Comparison of ENCODE assay signal across 11 cellular contexts in genomic region chr10:70584941-70585544, GRCh38. TPM values are rescaled to one million over a fixed set of nuclear protein-coding genes. Genes with fewer than 3 reads are reported as not detected.
DNase-seq lines count a peak whose midpoint lies in the region; ATAC-seq and TF ChIP-seq lines count a peak whose summit lies in the region.
"Had no signal": no experiment of that assay in that cellular context is flagged by ENCODE, and none has a peak within 500 bp of the region (broad histone marks: within the 10 kb centered on the region; RNA-seq: fewer than 3 reads in every experiment).

No MANE protein-coding gene starts in this region.

- H3K4me1 ChIP-seq in BLaER1, result peaks cover 35% of the 10 kb centered on the region

- H3K9me3 ChIP-seq in BLaER1, result no peaks in the 10 kb centered on the region

- no peak overlapping the region for H3K9ac ChIP-seq in BLaER1

- DNase-seq in NB4 (ENCODE audit: low read depth) (peak; percentile 91), SK-N-DZ (ENCODE audit: low spot score) (peak; percentile 89), iPS-NIHi11 (ENCODE audit: low spot score) (peak; percentile 90), activated gamma-delta T cell (lab: John Stamatoyannopoulos, UW) (no peak), NOMO-1 (lab: John Stamatoyannopoulos, UW; ENCODE audit: unreplicated experiment in 2 of 2) (no peak), NAMALWA (ENCODE audit: low spot score) (no peak)
- DNase-seq: activated naive CD4-positive, alpha-beta T cell treated with anti-CD3 and anti-CD28 coated beads for 36 hours; NK-92 treated with Interleukin-12 subunit alpha and Interleukin-12 subunit beta, amount 100 ng/mL, for 24 hours had no signal

- H3K27me3 ChIP-seq in BLaER1, result no peaks in the 10 kb centered on the region

- no peak for ATAC-seq in GM18867 (IDR thresholded peaks at IDR 0.05; ENCODE audit: unreplicated experiment)
- ATAC-seq: left lobe of liver had no signal

- H3K4me3 ChIP-seq in BLaER1 (no peak overlapping the region), NB4 (ENCODE audit: low read depth, low read length) (no peak overlapping the region)

- no peaks in the 10 kb centered on the region for H4K20me1 ChIP-seq in BLaER1

- TF ChIP-seq POLR2A in NB4 (IDR thresholded peaks at IDR 0.05; ENCODE audit: extremely low read depth, insufficient read length), result no peak

- H3K27ac ChIP-seq in BLaER1, result no peak overlapping the region

- peak overlapping the region; percentile 61 for H3K4me2 ChIP-seq in BLaER1

- H3K36me3 ChIP-seq in BLaER1, result no peaks in the 10 kb centered on the region

- TF ChIP-seq CTCF in NB4 (IDR thresholded peaks at IDR 0.05; ENCODE audit: low read depth, low read length), result no peak

RNA-seq across cellular contexts. Expression of gene PRF1, which starts 17.5 kb away (rescaled TPM):
- not detected in 2 replicates for polyA plus RNA-seq in SK-N-DZ (2014; cell fraction: cytosol; rRNA removed)
- polyA plus RNA-seq in SK-N-DZ (2014; cell fraction: nucleus; rRNA removed), result not detected in 2 replicates

Comparison
In these comparisons a context has a peak if more than half of its experiments do, and no peak if none do; other contexts are left out.
1. DNase-seq: peak in NB4 (single experiment), SK-N-DZ (single experiment) and iPS-NIHi11 (single experiment); none in activated gamma-delta T cell (single experiment), NOMO-1 (0 of 2) and NAMALWA (single experiment).